In the genomic region with DNA sequence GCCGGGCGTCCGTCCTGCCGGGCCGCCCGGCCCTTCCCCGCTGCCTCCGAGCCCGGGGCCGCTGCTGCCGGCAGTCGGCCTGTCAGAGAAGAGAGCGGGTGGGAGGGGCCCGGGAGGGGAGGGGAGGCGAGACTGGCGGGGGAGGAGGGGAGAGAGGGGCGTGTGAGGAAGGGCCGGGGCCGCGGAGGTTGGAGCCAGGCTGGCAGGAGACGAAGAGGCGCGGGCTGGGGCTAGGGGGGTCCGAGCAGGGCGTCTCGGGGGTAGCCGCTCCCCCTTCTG, we compare ENCODE assay signal across 8 cellular contexts. TPM values are rescaled to one million over a fixed set of nuclear protein-coding genes. Genes with fewer than 3 reads are reported as not detected.
DNase-seq lines count a peak whose midpoint lies in the region; ATAC-seq and TF ChIP-seq lines count a peak whose summit lies in the region.

No MANE protein-coding gene starts in this region.

- intact Hi-C loops in left colon (cut with DNase I, micrococcal nuclease) (loop anchor here in 1 of 2 donors (10.0 kb wide), 1 partner anchor 72 kb away; the partner anchor contains the start of gene ATP6V0E1), stomach (cut with DNase I; ENCODE audit: low total_unique reads) (loop anchor here (10.0 kb wide), 1 partner anchor 72 kb away; the partner anchor contains the start of gene ATP6V0E1)

- no peaks in the 10 kb centered on the region for H3K27me3 ChIP-seq in stomach

- H3K9me3 ChIP-seq in HEK293 (ENCODE audit: control insufficient read depth, insufficient read depth, low read depth, low read length): no peaks in the 10 kb centered on the region
- H3K9me3 ChIP-seq in stomach: no peaks in the 10 kb centered on the region

- CTCF ChIA-PET in HEK293 (lab: Yijun Ruan, JAX): interaction anchor here (0.7 to 1.2 kb wide), 2 partner anchors 9 to 78 kb away, joined by 3 to 6 read pairs; no protein-coding TSS in a partner anchor

- in situ Hi-C loops in astrocyte of the cerebellum (cut with HindIII; ENCODE audit: low sequenced_read_pairs): no loop called here

- H3K36me3 ChIP-seq in HEK293 (ENCODE audit: control insufficient read depth in 2 of 2, insufficient read depth in 1 of 2, low read length in 2 of 2): no peaks in the 10 kb centered on the region
- H3K36me3 ChIP-seq in stomach: peaks cover 0 to 9% (median 0%) of the 10 kb centered on the region in 4 donors

- TF ChIP-seq CTCF in HEK293 (tag by site-specific recombination; IDR thresholded peaks at IDR 0.05): no peak
- TF ChIP-seq CTCF in astrocyte of the cerebellum (IDR thresholded peaks at IDR 0.05; ENCODE audit: low read depth, low read length, missing control alignments): no peak
- TF ChIP-seq CTCF in stomach (IDR thresholded peaks at IDR 0.05): no peak

- DNase-seq in SHP77 (lab: John Stamatoyannopoulos, UW): peak; percentile 59 to 75
- no peak for DNase-seq in SHP77 treated with DMSO at 0.1 percent for 48 hours (lab: John Stamatoyannopoulos, UW)
- peak; percentile 47 for DNase-seq in NCI-H146 treated with DMSO at 0.1 percent for 48 hours (lab: John Stamatoyannopoulos, UW; ENCODE audit: unreplicated experiment)
- no peak for DNase-seq in astrocyte of the cerebellum (ENCODE audit: low read depth)
- no peak for DNase-seq in left colon
- no peak for DNase-seq in stomach

- ATAC-seq in left colon: peak; percentile 61
- no peak for ATAC-seq in GM18520 (IDR thresholded peaks at IDR 0.05; ENCODE audit: unreplicated experiment)

- no peak for TF ChIP-seq EP300 in stomach (IDR thresholded peaks at IDR 0.05)

- H3K4me1 ChIP-seq in HEK293 (ENCODE audit: control insufficient read depth, insufficient read depth, low read length) (0 out of 2 replicates have a peak, but pooled peaks cover 2% of the 10 kb centered on the region), stomach (peaks cover 13 to 53% (median 38%) of the 10 kb centered on the region in 4 donors)

- POLR2A ChIA-PET in HEK293 (lab: Yijun Ruan, JAX): interaction anchor here (0.5 to 1.4 kb wide), 8 partner anchors 38 to 286 kb away, joined by 3 to 16 read pairs (median 4); partner anchors contain the start of genes ATP6V0E1, BNIP1, DUSP1 and RPL26L1

- peak overlapping the region; percentile 68 for H3K27ac ChIP-seq in HEK293 (ENCODE audit: extremely low read depth, low read depth, low read length)
- H3K27ac ChIP-seq in stomach: peak overlapping the region; percentile 96 to 100 (median 99)

- TF ChIP-seq POLR2A in stomach (IDR thresholded peaks at IDR 0.05): no peak

- H3K4me3 ChIP-seq in HEK293 (ENCODE audit: low read depth, low read length) (peak overlapping the region; percentile 99), astrocyte of the cerebellum (ENCODE audit: low read depth, low read length) (peak overlapping the region; percentile 75), stomach (peak overlapping the region; percentile 96 to 100 (median 100))

- WGBS in stomach, 5 donors: 0 to 2% (median 1%) methylated on average over 14 to 25 of the region's 27 CpGs

TF ChIP-seq in HEK293, 187 proteins besides CTCF, POLR2A, EP300 and RAD21:
- TF ChIP-seq ZNF658 (tag by site-specific recombination; IDR thresholded peaks at IDR 0.05) (no peak), IKZF3 (tag by site-specific recombination; IDR thresholded peaks at IDR 0.05) (no peak), ZNF600 (tag by site-specific recombination; IDR thresholded peaks at IDR 0.05) (no peak)
- TF ChIP-seq, protein P1, sequence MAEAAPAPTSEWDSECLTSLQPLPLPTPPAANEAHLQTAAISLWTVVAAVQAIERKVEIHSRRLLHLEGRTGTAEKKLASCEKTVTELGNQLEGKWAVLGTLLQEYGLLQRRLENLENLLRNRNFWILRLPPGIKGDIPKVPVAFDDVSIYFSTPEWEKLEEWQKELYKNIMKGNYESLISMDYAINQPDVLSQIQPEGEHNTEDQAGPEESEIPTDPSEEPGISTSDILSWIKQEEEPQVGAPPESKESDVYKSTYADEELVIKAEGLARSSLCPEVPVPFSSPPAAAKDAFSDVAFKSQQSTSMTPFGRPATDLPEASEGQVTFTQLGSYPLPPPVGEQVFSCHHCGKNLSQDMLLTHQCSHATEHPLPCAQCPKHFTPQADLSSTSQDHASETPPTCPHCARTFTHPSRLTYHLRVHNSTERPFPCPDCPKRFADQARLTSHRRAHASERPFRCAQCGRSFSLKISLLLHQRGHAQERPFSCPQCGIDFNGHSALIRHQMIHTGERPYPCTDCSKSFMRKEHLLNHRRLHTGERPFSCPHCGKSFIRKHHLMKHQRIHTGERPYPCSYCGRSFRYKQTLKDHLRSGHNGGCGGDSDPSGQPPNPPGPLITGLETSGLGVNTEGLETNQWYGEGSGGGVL (tag by site-specific recombination; IDR thresholded peaks at IDR 0.05): peak; percentile 80
- TF ChIP-seq, protein P2, sequence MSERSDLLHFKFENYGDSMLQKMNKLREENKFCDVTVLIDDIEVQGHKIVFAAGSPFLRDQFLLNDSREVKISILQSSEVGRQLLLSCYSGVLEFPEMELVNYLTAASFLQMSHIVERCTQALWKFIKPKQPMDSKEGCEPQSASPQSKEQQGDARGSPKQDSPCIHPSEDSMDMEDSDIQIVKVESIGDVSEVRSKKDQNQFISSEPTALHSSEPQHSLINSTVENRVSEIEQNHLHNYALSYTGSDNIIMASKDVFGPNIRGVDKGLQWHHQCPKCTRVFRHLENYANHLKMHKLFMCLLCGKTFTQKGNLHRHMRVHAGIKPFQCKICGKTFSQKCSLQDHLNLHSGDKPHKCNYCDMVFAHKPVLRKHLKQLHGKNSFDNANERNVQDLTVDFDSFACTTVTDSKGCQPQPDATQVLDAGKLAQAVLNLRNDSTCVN (tag by site-specific recombination; optimal IDR thresholded peaks at IDR 0.05): peak; percentile 34
- TF ChIP-seq, protein P3, sequence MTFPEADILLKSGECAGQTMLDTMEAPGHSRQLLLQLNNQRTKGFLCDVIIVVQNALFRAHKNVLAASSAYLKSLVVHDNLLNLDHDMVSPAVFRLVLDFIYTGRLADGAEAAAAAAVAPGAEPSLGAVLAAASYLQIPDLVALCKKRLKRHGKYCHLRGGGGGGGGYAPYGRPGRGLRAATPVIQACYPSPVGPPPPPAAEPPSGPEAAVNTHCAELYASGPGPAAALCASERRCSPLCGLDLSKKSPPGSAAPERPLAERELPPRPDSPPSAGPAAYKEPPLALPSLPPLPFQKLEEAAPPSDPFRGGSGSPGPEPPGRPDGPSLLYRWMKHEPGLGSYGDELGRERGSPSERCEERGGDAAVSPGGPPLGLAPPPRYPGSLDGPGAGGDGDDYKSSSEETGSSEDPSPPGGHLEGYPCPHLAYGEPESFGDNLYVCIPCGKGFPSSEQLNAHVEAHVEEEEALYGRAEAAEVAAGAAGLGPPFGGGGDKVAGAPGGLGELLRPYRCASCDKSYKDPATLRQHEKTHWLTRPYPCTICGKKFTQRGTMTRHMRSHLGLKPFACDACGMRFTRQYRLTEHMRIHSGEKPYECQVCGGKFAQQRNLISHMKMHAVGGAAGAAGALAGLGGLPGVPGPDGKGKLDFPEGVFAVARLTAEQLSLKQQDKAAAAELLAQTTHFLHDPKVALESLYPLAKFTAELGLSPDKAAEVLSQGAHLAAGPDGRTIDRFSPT (tag by site-specific recombination; IDR thresholded peaks at IDR 0.05): no peak
TF ChIP-seq in HEK293: peak in this region for 2.

RNA-seq across cellular contexts. Expression of gene CREBRF, which starts 0.6 kb away (rescaled TPM):
- 10 to 100 TPM; 12.1 to 25.6 TPM for total RNA-seq in left colon
- total RNA-seq in stomach: 10 to 100 TPM in 4 of 5 donors, 1 to 10 TPM in 1; 9.4 to 42.3 (median 33.0) TPM
- 1 to 10 TPM; 3.2 to 4.1 (median 4.0) TPM for polyA plus RNA-seq in stomach

Comparison
In these comparisons a context has a peak if more than half of its experiments do, and no peak if none do; other contexts are left out.
1. DNase-seq: peak in SHP77 (2 of 2) and NCI-H146 treated with DMSO at 0.1 percent for 48 hours (single experiment); none in SHP77 treated with DMSO at 0.1 percent for 48 hours (single experiment), astrocyte of the cerebellum (single experiment), left colon (0 of 2) and stomach (single experiment).
2. Peak in every context shown above with its lines, with median percentiles within 50 percentile points of each other: H3K4me3 ChIP-seq.